In the genomic region with DNA sequence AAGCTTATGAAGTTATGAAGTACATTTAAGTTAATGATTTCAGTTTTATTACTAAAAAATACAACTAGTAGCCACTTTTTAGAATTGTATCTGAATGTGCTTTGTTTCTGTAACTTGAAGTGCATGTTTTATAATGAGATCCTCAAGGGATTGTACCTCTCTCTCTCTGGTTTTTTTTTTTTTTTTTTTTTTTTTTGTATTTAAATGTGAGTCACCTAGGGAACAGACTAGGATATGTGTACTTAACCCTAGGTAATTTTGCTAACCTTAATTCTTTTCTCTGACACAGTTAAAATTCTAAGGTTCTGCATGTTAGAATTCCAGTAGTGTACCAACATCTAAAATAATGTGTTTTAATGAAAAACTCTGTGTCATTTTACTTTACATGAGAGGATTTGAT, we compare ENCODE assay signal across 1 cellular context.
TF ChIP-seq lines count a peak whose summit lies in the region.

No MANE protein-coding gene starts in this region.

TF ChIP-seq in H1, 55 proteins besides CTCF, POLR2A, EP300 and RAD21:
- TF ChIP-seq CHD1 (IDR thresholded peaks at IDR 0.05; ENCODE audit: low read depth, low read length) (no peak), RXRA (IDR thresholded peaks at IDR 0.05; ENCODE audit: insufficient read depth, low read depth, low read length) (no peak), POU5F1 (IDR thresholded peaks at IDR 0.05; ENCODE audit: low read depth, low read length) (no peak), NRF1 (IDR thresholded peaks at IDR 0.05; ENCODE audit: low read depth, low read length) (no peak), PHF8 (conservative IDR thresholded peaks at IDR 0.05; ENCODE audit: low read depth, low read length) (no peak), CREB1 (IDR thresholded peaks at IDR 0.05) (no peak), ATF3 (IDR thresholded peaks at IDR 0.05; ENCODE audit: insufficient read depth, low read depth, low read length) (no peak), SAP30 (IDR thresholded peaks at IDR 0.05; ENCODE audit: insufficient read depth, insufficient replicate concordance, low read length) (no peak), HDAC6 (IDR thresholded peaks at IDR 0.05; ENCODE audit: low read depth, low read length) (no peak), SIN3A (conservative IDR thresholded peaks at IDR 0.05 in 1 of 2, IDR thresholded peaks at IDR 0.05 in 1 of 2; ENCODE audit: low read depth in 1 of 2, low read length in 2 of 2) (no peak), CEBPB (IDR thresholded peaks at IDR 0.05; ENCODE audit: low read depth, low read length) (no peak), CBX5 (IDR thresholded peaks at IDR 0.05; ENCODE audit: low read depth, low read length) (no peak), ATF2 (IDR thresholded peaks at IDR 0.05; ENCODE audit: low read length) (no peak), SRF (IDR thresholded peaks at IDR 0.05; ENCODE audit: low read depth, low read length) (no peak)
- TF ChIP-seq, protein P1, sequence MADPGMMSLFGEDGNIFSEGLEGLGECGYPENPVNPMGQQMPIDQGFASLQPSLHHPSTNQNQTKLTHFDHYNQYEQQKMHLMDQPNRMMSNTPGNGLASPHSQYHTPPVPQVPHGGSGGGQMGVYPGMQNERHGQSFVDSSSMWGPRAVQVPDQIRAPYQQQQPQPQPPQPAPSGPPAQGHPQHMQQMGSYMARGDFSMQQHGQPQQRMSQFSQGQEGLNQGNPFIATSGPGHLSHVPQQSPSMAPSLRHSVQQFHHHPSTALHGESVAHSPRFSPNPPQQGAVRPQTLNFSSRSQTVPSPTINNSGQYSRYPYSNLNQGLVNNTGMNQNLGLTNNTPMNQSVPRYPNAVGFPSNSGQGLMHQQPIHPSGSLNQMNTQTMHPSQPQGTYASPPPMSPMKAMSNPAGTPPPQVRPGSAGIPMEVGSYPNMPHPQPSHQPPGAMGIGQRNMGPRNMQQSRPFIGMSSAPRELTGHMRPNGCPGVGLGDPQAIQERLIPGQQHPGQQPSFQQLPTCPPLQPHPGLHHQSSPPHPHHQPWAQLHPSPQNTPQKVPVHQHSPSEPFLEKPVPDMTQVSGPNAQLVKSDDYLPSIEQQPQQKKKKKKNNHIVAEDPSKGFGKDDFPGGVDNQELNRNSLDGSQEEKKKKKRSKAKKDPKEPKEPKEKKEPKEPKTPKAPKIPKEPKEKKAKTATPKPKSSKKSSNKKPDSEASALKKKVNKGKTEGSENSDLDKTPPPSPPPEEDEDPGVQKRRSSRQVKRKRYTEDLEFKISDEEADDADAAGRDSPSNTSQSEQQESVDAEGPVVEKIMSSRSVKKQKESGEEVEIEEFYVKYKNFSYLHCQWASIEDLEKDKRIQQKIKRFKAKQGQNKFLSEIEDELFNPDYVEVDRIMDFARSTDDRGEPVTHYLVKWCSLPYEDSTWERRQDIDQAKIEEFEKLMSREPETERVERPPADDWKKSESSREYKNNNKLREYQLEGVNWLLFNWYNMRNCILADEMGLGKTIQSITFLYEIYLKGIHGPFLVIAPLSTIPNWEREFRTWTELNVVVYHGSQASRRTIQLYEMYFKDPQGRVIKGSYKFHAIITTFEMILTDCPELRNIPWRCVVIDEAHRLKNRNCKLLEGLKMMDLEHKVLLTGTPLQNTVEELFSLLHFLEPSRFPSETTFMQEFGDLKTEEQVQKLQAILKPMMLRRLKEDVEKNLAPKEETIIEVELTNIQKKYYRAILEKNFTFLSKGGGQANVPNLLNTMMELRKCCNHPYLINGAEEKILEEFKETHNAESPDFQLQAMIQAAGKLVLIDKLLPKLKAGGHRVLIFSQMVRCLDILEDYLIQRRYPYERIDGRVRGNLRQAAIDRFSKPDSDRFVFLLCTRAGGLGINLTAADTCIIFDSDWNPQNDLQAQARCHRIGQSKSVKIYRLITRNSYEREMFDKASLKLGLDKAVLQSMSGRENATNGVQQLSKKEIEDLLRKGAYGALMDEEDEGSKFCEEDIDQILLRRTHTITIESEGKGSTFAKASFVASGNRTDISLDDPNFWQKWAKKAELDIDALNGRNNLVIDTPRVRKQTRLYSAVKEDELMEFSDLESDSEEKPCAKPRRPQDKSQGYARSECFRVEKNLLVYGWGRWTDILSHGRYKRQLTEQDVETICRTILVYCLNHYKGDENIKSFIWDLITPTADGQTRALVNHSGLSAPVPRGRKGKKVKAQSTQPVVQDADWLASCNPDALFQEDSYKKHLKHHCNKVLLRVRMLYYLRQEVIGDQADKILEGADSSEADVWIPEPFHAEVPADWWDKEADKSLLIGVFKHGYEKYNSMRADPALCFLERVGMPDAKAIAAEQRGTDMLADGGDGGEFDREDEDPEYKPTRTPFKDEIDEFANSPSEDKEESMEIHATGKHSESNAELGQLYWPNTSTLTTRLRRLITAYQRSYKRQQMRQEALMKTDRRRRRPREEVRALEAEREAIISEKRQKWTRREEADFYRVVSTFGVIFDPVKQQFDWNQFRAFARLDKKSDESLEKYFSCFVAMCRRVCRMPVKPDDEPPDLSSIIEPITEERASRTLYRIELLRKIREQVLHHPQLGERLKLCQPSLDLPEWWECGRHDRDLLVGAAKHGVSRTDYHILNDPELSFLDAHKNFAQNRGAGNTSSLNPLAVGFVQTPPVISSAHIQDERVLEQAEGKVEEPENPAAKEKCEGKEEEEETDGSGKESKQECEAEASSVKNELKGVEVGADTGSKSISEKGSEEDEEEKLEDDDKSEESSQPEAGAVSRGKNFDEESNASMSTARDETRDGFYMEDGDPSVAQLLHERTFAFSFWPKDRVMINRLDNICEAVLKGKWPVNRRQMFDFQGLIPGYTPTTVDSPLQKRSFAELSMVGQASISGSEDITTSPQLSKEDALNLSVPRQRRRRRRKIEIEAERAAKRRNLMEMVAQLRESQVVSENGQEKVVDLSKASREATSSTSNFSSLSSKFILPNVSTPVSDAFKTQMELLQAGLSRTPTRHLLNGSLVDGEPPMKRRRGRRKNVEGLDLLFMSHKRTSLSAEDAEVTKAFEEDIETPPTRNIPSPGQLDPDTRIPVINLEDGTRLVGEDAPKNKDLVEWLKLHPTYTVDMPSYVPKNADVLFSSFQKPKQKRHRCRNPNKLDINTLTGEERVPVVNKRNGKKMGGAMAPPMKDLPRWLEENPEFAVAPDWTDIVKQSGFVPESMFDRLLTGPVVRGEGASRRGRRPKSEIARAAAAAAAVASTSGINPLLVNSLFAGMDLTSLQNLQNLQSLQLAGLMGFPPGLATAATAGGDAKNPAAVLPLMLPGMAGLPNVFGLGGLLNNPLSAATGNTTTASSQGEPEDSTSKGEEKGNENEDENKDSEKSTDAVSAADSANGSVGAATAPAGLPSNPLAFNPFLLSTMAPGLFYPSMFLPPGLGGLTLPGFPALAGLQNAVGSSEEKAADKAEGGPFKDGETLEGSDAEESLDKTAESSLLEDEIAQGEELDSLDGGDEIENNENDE (IDR thresholded peaks at IDR 0.05; ENCODE audit: insufficient replicate concordance, low read length), result no peak
- TF ChIP-seq, protein P2, sequence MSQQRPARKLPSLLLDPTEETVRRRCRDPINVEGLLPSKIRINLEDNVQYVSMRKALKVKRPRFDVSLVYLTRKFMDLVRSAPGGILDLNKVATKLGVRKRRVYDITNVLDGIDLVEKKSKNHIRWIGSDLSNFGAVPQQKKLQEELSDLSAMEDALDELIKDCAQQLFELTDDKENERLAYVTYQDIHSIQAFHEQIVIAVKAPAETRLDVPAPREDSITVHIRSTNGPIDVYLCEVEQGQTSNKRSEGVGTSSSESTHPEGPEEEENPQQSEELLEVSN (IDR thresholded peaks at IDR 0.05), result no peak
TF ChIP-seq in H1: peak in this region for 0.
